17 cellular contexts compared by ENCODE assay signal in genomic region chr19:43264841-43265663, GRCh38. TPM values are rescaled to one million over a fixed set of nuclear protein-coding genes. Genes with fewer than 3 reads are reported as not detected.
DNase-seq lines count a peak whose midpoint lies in the region; ATAC-seq, FAIRE-seq and TF ChIP-seq lines count a peak whose summit lies in the region.
"Not testable (repeated sequence)": the region's sequence is repeated elsewhere in the genome, so short reads cannot be mapped to it uniquely, and the experiment has no call there.
"Had no signal": no experiment of that assay in that cellular context is flagged by ENCODE, and none has a peak within 500 bp of the region (broad histone marks: within the 10 kb centered on the region; RNA-seq: fewer than 3 reads in every experiment).

No MANE protein-coding gene starts in this region.

- peaks cover 12 to 27% of the 10 kb centered on the region in 2 experiments for H3K4me1 ChIP-seq in HCT116 (ENCODE audit: control insufficient read depth in 1 of 2, insufficient read depth in 2 of 2, low read length in 2 of 2)
- H3K4me1 ChIP-seq in HepG2 (ENCODE audit: insufficient read depth, low read length), result not testable (repeated sequence)
- peaks cover 21% of the 10 kb centered on the region for H3K4me1 ChIP-seq in vagina

- intact Hi-C loops in HCT116 (cut with micrococcal nuclease); HepG2 (cut with micrococcal nuclease; ENCODE audit: unreplicated experiment); vagina (cut with DNase I): not testable (repeated sequence)

- ATAC-seq in HCT116, result peak; percentile 44; the same call in 1 of the 2 replicates
- not testable (repeated sequence) for ATAC-seq in HepG2

- not testable (repeated sequence) for H3K9me2 ChIP-seq in HCT116 (ENCODE audit: insufficient read depth)

- peak overlapping the region; percentile 64 for H3K4me2 ChIP-seq in HCT116 (ENCODE audit: low read length)
- not testable (repeated sequence) for H3K4me2 ChIP-seq in HepG2 (ENCODE audit: low read depth, low read length)

- not testable (repeated sequence) for H4K20me1 ChIP-seq in HCT116 (ENCODE audit: insufficient read depth); HepG2 (ENCODE audit: insufficient read depth, low read length)

- H3K36me3 ChIP-seq in HCT116 (ENCODE audit: control insufficient read depth in 1 of 2, insufficient read depth in 2 of 2, low read length in 2 of 2); MG63; HepG2 (replicated peaks in 1 of 2; ENCODE audit: control insufficient read depth in 1 of 2, insufficient read depth in 2 of 2, low read length in 2 of 2); vagina: not testable (repeated sequence)

- TF ChIP-seq POLR2A in HCT116 (IDR thresholded peaks at IDR 0.05; ENCODE audit: borderline replicate concordance, extremely low read depth, insufficient read depth, insufficient read length); HepG2 (IDR thresholded peaks at IDR 0.05; ENCODE audit: insufficient read depth in 1 of 2, low read depth in 2 of 2, low read length in 2 of 2); vagina (IDR thresholded peaks at IDR 0.05): not testable (repeated sequence)

- H2AFZ ChIP-seq in HCT116 (ENCODE audit: low read depth, low read length, poor library complexity, severe bottlenecking), result peak overlapping the region; percentile 63
- not testable (repeated sequence) for H2AFZ ChIP-seq in HepG2 (ENCODE audit: low read length)

- not testable (repeated sequence) for H3K9me3 ChIP-seq in HCT116 (ENCODE audit: control insufficient read depth in 1 of 2, insufficient read depth in 1 of 2, low read depth in 1 of 2, low read length in 2 of 2); MG63; HepG2 (ENCODE audit: low read length); vagina

- H3K9ac ChIP-seq in HCT116 (ENCODE audit: low read length), result peak overlapping the region; percentile 49
- H3K9ac ChIP-seq in HepG2 (ENCODE audit: insufficient read depth, low read depth, low read length), result not testable (repeated sequence)

- not testable (repeated sequence) for BruUV-seq in HCT116 (replicated peaks; lab: Mats Ljungman, UMichigan); HepG2 (replicated peaks; lab: Mats Ljungman, UMichigan)

- WGBS in HepG2 (ENCODE audit: low lambda C conversion rate), result 2% methylated on average over 7 of the region's 7 CpGs

- not testable (repeated sequence) for TF ChIP-seq RAD21 in HCT116 (IDR thresholded peaks at IDR 0.05; ENCODE audit: low read depth); HepG2 (CRISPR knock-in tag; IDR thresholded peaks at IDR 0.05)

- TF ChIP-seq CTCF in HCT116 (IDR thresholded peaks at IDR 0.05 in 2 of 3, conservative IDR thresholded peaks at IDR 0.05 in 1 of 3; ENCODE audit: borderline replicate concordance in 1 of 3, insufficient read depth in 1 of 3, low read depth in 2 of 3, low read length in 2 of 3); HepG2 (CRISPR knock-in tag; IDR thresholded peaks at IDR 0.05); vagina (IDR thresholded peaks at IDR 0.05): not testable (repeated sequence)

- peak; percentile 9 for DNase-seq in COLO829 (ENCODE audit: low spot score)
- peak; percentile 43 for DNase-seq in HCT116 (ENCODE audit: low read depth, low spot score)
- peak; percentile 93 for DNase-seq in MG63
- peak; percentile 70 for DNase-seq in T1000 (lab: John Stamatoyannopoulos, UW)
- DNase-seq in T47D (ENCODE audit: low read depth in 1 of 2, low spot score in 1 of 2), result peak; percentile 4 to 95
- DNase-seq in fibroblast of gingiva (ENCODE audit: low read depth), result peak; percentile 49
- DNase-seq in HepG2 (ENCODE audit: low spot score); vagina (ENCODE audit: extremely low spot score in 2 of 2): not testable (repeated sequence)

- POLR2A ChIA-PET in HCT116 (lab: Charles Lee); HepG2 (lab: Yijun Ruan, JAX): not testable (repeated sequence)

- TF ChIP-seq EP300 in HepG2 (IDR thresholded peaks at IDR 0.05; ENCODE audit: low read depth in 2 of 2, low read length in 2 of 2); HepG2 (CRISPR knock-in tag; IDR thresholded peaks at IDR 0.05; ENCODE audit: borderline replicate concordance): not testable (repeated sequence)

- H3K79me2 ChIP-seq in HCT116 (ENCODE audit: insufficient read depth, low read length); HepG2 (ENCODE audit: insufficient read depth, low read length): not testable (repeated sequence)

- H3K27me3 ChIP-seq in HCT116 (ENCODE audit: insufficient read depth, low read length); MG63; HepG2 (ENCODE audit: control insufficient read depth in 1 of 2, insufficient read depth in 2 of 2, low read length in 2 of 2); vagina: not testable (repeated sequence)

- in situ Hi-C loops in T47D (cut with HindIII; ENCODE audit: low pct_unique_long_range_greater_than_20kb, low sequenced_read_pairs); HepG2 (cut with HindIII; ENCODE audit: extremely low pct_ligation_motif_present, low pct_unique_long_range_greater_than_20kb): not testable (repeated sequence)

- CTCF ChIA-PET in HCT116 (lab: Charles Lee); HepG2 (lab: Yijun Ruan, JAX; ENCODE audit: low intra/inter-chr PET ratio, low total read pairs): not testable (repeated sequence)

- H3K27ac ChIP-seq in HCT116 (ENCODE audit: low read depth, low read length), result peak overlapping the region; percentile 61; the same call in 1 of the 2 replicates
- not testable (repeated sequence) for H3K27ac ChIP-seq in HepG2 (ENCODE audit: extremely low read length, insufficient read depth, low read length)
- H3K27ac ChIP-seq in vagina, result peak overlapping the region; percentile 18

- H3K4me3 ChIP-seq in HCT116 (replicated peaks in 1 of 2; ENCODE audit: low read depth in 1 of 2, low read length in 2 of 2); MG63; HepG2 (replicated peaks in 1 of 3; ENCODE audit: insufficient read depth in 1 of 3, low read depth in 2 of 3, low read length in 3 of 3); vagina: not testable (repeated sequence)

- RAD21 ChIA-PET in HCT116 (lab: Charles Lee; ENCODE audit: low non-redundant PET in 1 of 2, low total read pairs in 2 of 2, uncharacterized antibody in 2 of 2, unreplicated experiment in 2 of 2), result not testable (repeated sequence)

- not testable (repeated sequence) for FAIRE-seq in HepG2 (lab: Jason Lieb, UNC)

RNA-seq across cellular contexts. Expression of gene PSG9, which starts 4.3 kb away (rescaled TPM):
- total RNA-seq in HCT116 (2021; ENCODE audit: unreplicated experiment), result not detected
- polyA plus RNA-seq in HCT116 (2012), result not detected in 2 replicates
- total RNA-seq in MG63 (2014; rRNA removed; shearing (Covaris generic); ENCODE audit: low replicate concordance), result not detected in 2 replicates
- not detected in 2 replicates for total RNA-seq in HepG2 (2016; rRNA removed; fragmentation: Illumina TruSeq; extraction: Trizol)
- not detected in 2 replicates for total RNA-seq in HepG2 (2016; cell fraction: cytosol; rRNA removed; fragmentation: Illumina TruSeq; extraction: Trizol; ENCODE audit: low read depth)
- not detected in 2 replicates for total RNA-seq in HepG2 (2016; cell fraction: insoluble cytoplasmic fraction; rRNA removed; fragmentation: Illumina TruSeq; extraction: Trizol)
- not detected in 2 replicates for total RNA-seq in HepG2 (2016; cell fraction: membrane; rRNA removed; fragmentation: Illumina TruSeq; extraction: Trizol)
- not detected in 2 replicates for total RNA-seq in HepG2 (2016; cell fraction: nucleus; rRNA removed; fragmentation: Illumina TruSeq; extraction: Trizol)
- 0.04 and 0.17 TPM in 2 replicates for polyA plus RNA-seq in HepG2 (2011; rRNA removed)
- 0.12 and 0.21 TPM in 2 replicates for polyA plus RNA-seq in HepG2 (2011; cell fraction: cytosol; rRNA removed)
- polyA plus RNA-seq in HepG2 (2011; cell fraction: nucleus; rRNA removed), result 0.11 TPM in 1 of 2 replicates, not detected in the other
- polyA plus RNA-seq in HepG2 (2012), result 0.12 TPM in 1 of 2 replicates, not detected in the other
- polyA plus RNA-seq in HepG2 (2016; cell fraction: cytosol; fragmentation: Illumina TruSeq; extraction: Trizol; ENCODE audit: low read depth), result not detected in 2 replicates
- polyA plus RNA-seq in HepG2 (2016; cell fraction: insoluble cytoplasmic fraction; fragmentation: Illumina TruSeq; extraction: Trizol; ENCODE audit: low read depth), result not detected in 2 replicates
- not detected in 2 replicates for polyA plus RNA-seq in HepG2 (2016; cell fraction: membrane; fragmentation: Illumina TruSeq; extraction: Trizol; ENCODE audit: low read depth)
- not detected in 2 replicates for polyA plus RNA-seq in HepG2 (2016; cell fraction: nucleus; fragmentation: Illumina TruSeq; extraction: Trizol; ENCODE audit: insufficient read depth, low read depth)
- not detected in 2 replicates for polyA minus RNA-seq in HepG2 (2011; rRNA and poly(A)+ RNA removed; ENCODE audit: low replicate concordance)
- polyA minus RNA-seq in HepG2 (2011; cell fraction: cytosol; rRNA and poly(A)+ RNA removed), result not detected in 2 replicates
- polyA minus RNA-seq in HepG2 (2011; cell fraction: nucleus; rRNA and poly(A)+ RNA removed), result not detected in 2 replicates
- not detected for total RNA-seq in vagina
- total RNA-seq: activated CD8-positive, alpha-beta T cell treated with anti-CD3 and anti-CD28 coated beads for 36 hours; activated T-cell treated with anti-CD3 and anti-CD28 coated beads, Interleukin-2, amount 50 U/mL, for 4 hours; H7; lung; naive thymus-derived CD8-positive, alpha-beta T cell; Peyer's patch; smooth muscle cell; suprapubic skin; T-cell had no signal
- polyA plus RNA-seq: lung; naive thymus-derived CD8-positive, alpha-beta T cell; smooth muscle cell had no signal

RNA-seq across cellular contexts. Expression of gene PSG4, which starts 59.6 kb away (rescaled TPM):
- not detected for total RNA-seq in HCT116 (2021; ENCODE audit: unreplicated experiment)
- polyA plus RNA-seq in HCT116 (2012), result not detected in 2 replicates
- total RNA-seq in MG63 (2014; rRNA removed; shearing (Covaris generic); ENCODE audit: low replicate concordance), result not detected in 2 replicates
- not detected in 2 replicates for total RNA-seq in HepG2 (2016; rRNA removed; fragmentation: Illumina TruSeq; extraction: Trizol)
- total RNA-seq in HepG2 (2016; cell fraction: cytosol; rRNA removed; fragmentation: Illumina TruSeq; extraction: Trizol; ENCODE audit: low read depth), result not detected in 2 replicates
- total RNA-seq in HepG2 (2016; cell fraction: insoluble cytoplasmic fraction; rRNA removed; fragmentation: Illumina TruSeq; extraction: Trizol), result not detected in 2 replicates
- total RNA-seq in HepG2 (2016; cell fraction: membrane; rRNA removed; fragmentation: Illumina TruSeq; extraction: Trizol), result not detected in 2 replicates
- not detected in 2 replicates for total RNA-seq in HepG2 (2016; cell fraction: nucleus; rRNA removed; fragmentation: Illumina TruSeq; extraction: Trizol)
- 0.47 TPM in 1 of 2 replicates, not detected in the other for polyA plus RNA-seq in HepG2 (2011; rRNA removed)
- not detected in 2 replicates for polyA plus RNA-seq in HepG2 (2011; cell fraction: cytosol; rRNA removed)
- 0.24 TPM in 1 of 2 replicates, not detected in the other for polyA plus RNA-seq in HepG2 (2011; cell fraction: nucleus; rRNA removed)
- not detected in 2 replicates for polyA plus RNA-seq in HepG2 (2012)
- not detected in 2 replicates for polyA plus RNA-seq in HepG2 (2016; cell fraction: cytosol; fragmentation: Illumina TruSeq; extraction: Trizol; ENCODE audit: low read depth)
- not detected in 2 replicates for polyA plus RNA-seq in HepG2 (2016; cell fraction: insoluble cytoplasmic fraction; fragmentation: Illumina TruSeq; extraction: Trizol; ENCODE audit: low read depth)
- polyA plus RNA-seq in HepG2 (2016; cell fraction: membrane; fragmentation: Illumina TruSeq; extraction: Trizol; ENCODE audit: low read depth), result not detected in 2 replicates
- polyA plus RNA-seq in HepG2 (2016; cell fraction: nucleus; fragmentation: Illumina TruSeq; extraction: Trizol; ENCODE audit: insufficient read depth, low read depth), result not detected in 2 replicates
- 2.4 TPM in 1 of 2 replicates, not detected in the other for polyA minus RNA-seq in HepG2 (2011; rRNA and poly(A)+ RNA removed; ENCODE audit: low replicate concordance)
- polyA minus RNA-seq in HepG2 (2011; cell fraction: cytosol; rRNA and poly(A)+ RNA removed), result not detected in 2 replicates
- polyA minus RNA-seq in HepG2 (2011; cell fraction: nucleus; rRNA and poly(A)+ RNA removed), result 0.87 TPM in 1 of 2 replicates, not detected in the other
- 8.3 TPM for total RNA-seq in vagina
- total RNA-seq: activated CD8-positive, alpha-beta T cell treated with anti-CD3 and anti-CD28 coated beads for 36 hours; activated T-cell treated with anti-CD3 and anti-CD28 coated beads, Interleukin-2, amount 50 U/mL, for 4 hours; H7; lung; naive thymus-derived CD8-positive, alpha-beta T cell; Peyer's patch; smooth muscle cell; T-cell had no signal
- polyA plus RNA-seq: lung; naive thymus-derived CD8-positive, alpha-beta T cell; smooth muscle cell had no signal
